8 cellular contexts compared by ENCODE assay signal in the genomic region with DNA sequence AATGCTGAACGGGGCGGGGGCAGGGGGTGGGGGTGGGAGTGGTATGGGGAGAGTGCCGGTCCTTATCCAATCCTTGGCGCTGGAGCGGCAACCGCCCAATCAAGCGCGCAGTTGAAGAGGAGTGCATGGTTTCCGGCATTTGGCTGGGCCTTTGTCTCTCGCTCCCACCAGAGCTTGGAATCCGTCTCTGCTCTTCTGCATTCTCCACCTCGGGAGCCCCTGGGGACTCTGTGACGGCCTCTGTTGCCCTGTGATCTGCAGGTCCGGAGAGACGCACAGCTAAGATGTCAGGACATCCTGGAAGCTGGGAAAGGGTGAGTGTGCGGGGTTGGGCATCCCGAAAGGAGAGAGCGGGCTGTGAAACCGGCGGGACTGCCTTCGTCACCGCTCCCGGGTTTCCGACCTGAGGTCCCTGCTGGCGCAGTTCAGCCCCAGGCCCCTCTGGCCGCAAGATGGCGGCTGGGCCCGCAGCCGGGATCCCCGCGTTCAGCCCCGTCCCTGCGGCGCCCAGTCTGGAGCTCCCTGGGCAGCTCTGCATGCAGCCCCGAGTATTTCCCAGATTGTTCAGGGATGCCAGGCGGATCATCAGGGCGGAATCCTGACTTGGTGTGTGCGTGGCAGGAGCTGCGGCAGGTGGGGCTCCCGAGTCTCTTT. TPM values are rescaled to one million over a fixed set of nuclear protein-coding genes. Genes with fewer than 3 reads are reported as not detected.
DNase-seq lines count a peak whose midpoint lies in the region; ATAC-seq and TF ChIP-seq lines count a peak whose summit lies in the region.

No MANE protein-coding gene starts in this region.

- H3K4me1 Mint-ChIP-seq in progenitor cell of endocrine pancreas (ENCODE audit: low read depth) = peaks cover 28% of the 10 kb centered on the region

- H3K27ac ChIP-seq in left ventricle myocardium inferior (replicated peaks) = peak overlapping the region; percentile 92

- H3K9me3 ChIP-seq in left ventricle myocardium inferior (replicated peaks) = no peaks in the 10 kb centered on the region

- POLR2A ChIA-PET in GM10248 (lab: Yijun Ruan, JAX) = interaction anchor here (0.8 to 1.6 kb wide), 3 partner anchors 53 to 346 kb away, joined by 3 to 6 read pairs (median 3); partner anchors contain the start of genes ZNF254, ZNF675 and ZNF726

- peak; percentile 15 for TF ChIP-seq CTCF in GM10248 (IDR thresholded peaks at IDR 0.05; ENCODE audit: control extremely low read depth, extremely low read depth, low read depth, missing control alignments)
- TF ChIP-seq CTCF in left ventricle myocardium inferior (IDR thresholded peaks at IDR 0.05; ENCODE audit: borderline replicate concordance) = peak; percentile 19
- TF ChIP-seq CTCF in progenitor cell of endocrine pancreas (IDR thresholded peaks at IDR 0.05; ENCODE audit: unreplicated experiment) = no peak

- H3K4me1 ChIP-seq in left ventricle myocardium inferior = peaks cover 42% of the 10 kb centered on the region

- H3K36me3 ChIP-seq in left ventricle myocardium inferior = peaks cover 20% of the 10 kb centered on the region

- intact Hi-C loops in left ventricle myocardium inferior (cut with micrococcal nuclease) = no loop called here

- H3K27me3 Mint-ChIP-seq in progenitor cell of endocrine pancreas = no peaks in the 10 kb centered on the region

- no peaks in the 10 kb centered on the region for H3K9me3 Mint-ChIP-seq in progenitor cell of endocrine pancreas (ENCODE audit: low read depth)

- H3K4me3 Mint-ChIP-seq in progenitor cell of endocrine pancreas (ENCODE audit: low read depth) = peak overlapping the region; percentile 100

- no peaks in the 10 kb centered on the region for H3K27me3 ChIP-seq in left ventricle myocardium inferior (ENCODE audit: low read depth)

- peak overlapping the region; percentile 85 for H3K4me3 ChIP-seq in left ventricle myocardium inferior

- peak overlapping the region; percentile 100 for H3K27ac Mint-ChIP-seq in progenitor cell of endocrine pancreas

- peak; percentile 94 for ATAC-seq in HG02571 (IDR thresholded peaks at IDR 0.05; ENCODE audit: unreplicated experiment)

- peak; percentile 92 for DNase-seq in GM10248 (ENCODE audit: extremely low spot score)
- peak; percentile 86 for DNase-seq in NCI-H1105 (lab: John Stamatoyannopoulos, UW)
- DNase-seq in SW480 (ENCODE audit: low spot score) = peak; percentile 84
- DNase-seq in amniotic epithelial cell (ENCODE audit: low read depth) = peak; percentile 93
- DNase-seq in left ventricle myocardium inferior = peak; percentile 90
- DNase-seq in progenitor cell of endocrine pancreas (ENCODE audit: low spot score, unreplicated experiment) = peak; percentile 71
- peak; percentile 92 for DNase-seq in ureter (ENCODE audit: low spot score)

- peaks cover 15% of the 10 kb centered on the region for H3K36me3 Mint-ChIP-seq in progenitor cell of endocrine pancreas (ENCODE audit: insufficient read depth)

- CTCF ChIA-PET in GM10248 (lab: Yijun Ruan, JAX) = interaction anchor here (0.9 to 1.2 kb wide), 5 partner anchors 11 to 136 kb away, joined by 3 read pairs; partner anchors contain the start of gene ZNF254

RNA-seq across cellular contexts. Expression of gene ZNF254, which starts 53.6 kb away (rescaled TPM):
- 8.4 TPM for total RNA-seq in left ventricle myocardium inferior
- 42.3 and 44.0 TPM in 2 replicates for total RNA-seq in progenitor cell of endocrine pancreas
- total RNA-seq in ureter = 36.9 TPM

Comparison
In these comparisons a context has a peak if more than half of its experiments do, and no peak if none do; other contexts are left out.
1. Peak in every context shown above with its lines: DNase-seq, ATAC-seq, H3K4me3 ChIP-seq and H3K27ac ChIP-seq.